In genomic region chr16:27816561-27816960, GRCh38 we compare ENCODE assay signal across 15 cellular contexts.
"Had no signal": no experiment of that assay in that cellular context is flagged by ENCODE, and none has a peak within 500 bp of the region (broad histone marks: within the 10 kb centered on the region; RNA-seq: fewer than 3 reads in every experiment).

No MANE protein-coding gene starts in this region.

- H3K27ac Mint-ChIP-seq: activated CD4-positive, alpha-beta memory T cell treated with anti-CD3 and anti-CD28 coated beads for 36 hours; activated naive CD8-positive, alpha-beta T cell treated with anti-CD3 and anti-CD28 coated beads, Interleukin-2, amount 10 ng/mL, durations not matched to agents 7 days and 5 days; activated T-cell treated with anti-CD3 and anti-CD28 coated beads, Interleukin-2, amount 50 U/mL, for 72 hours; effector memory CD8-positive, alpha-beta T cell; stimulated activated memory B cell treated with anti-CD40 and anti-IgM and Interleukin-4, amounts not matched to agents 10 μg/mL and 1 μg/mL and 100 μg/mL, for 72 hours; type B pancreatic cell had no signal

- H3K4me3 Mint-ChIP-seq: activated CD4-positive, alpha-beta memory T cell treated with anti-CD3 and anti-CD28 coated beads for 36 hours; activated naive CD8-positive, alpha-beta T cell treated with anti-CD3 and anti-CD28 coated beads, Interleukin-2, amount 10 ng/mL, durations not matched to agents 7 days and 5 days; activated T-cell treated with anti-CD3 and anti-CD28 coated beads, Interleukin-2, amount 50 U/mL, for 72 hours; effector memory CD8-positive, alpha-beta T cell; neural crest cell; stimulated activated memory B cell treated with anti-CD40 and anti-IgM and Interleukin-4, amounts not matched to agents 10 μg/mL and 1 μg/mL and 100 μg/mL, for 72 hours; type B pancreatic cell had no signal

- H3K36me3 Mint-ChIP-seq: activated CD4-positive, alpha-beta memory T cell treated with anti-CD3 and anti-CD28 coated beads for 36 hours; activated naive CD8-positive, alpha-beta T cell treated with anti-CD3 and anti-CD28 coated beads, Interleukin-2, amount 10 ng/mL, durations not matched to agents 7 days and 5 days; stimulated activated memory B cell treated with anti-CD40 and anti-IgM and Interleukin-4, amounts not matched to agents 10 μg/mL and 1 μg/mL and 100 μg/mL, for 72 hours; type B pancreatic cell had no signal

- H3K9me3 Mint-ChIP-seq: activated CD4-positive, alpha-beta memory T cell treated with anti-CD3 and anti-CD28 coated beads for 36 hours; activated naive CD8-positive, alpha-beta T cell treated with anti-CD3 and anti-CD28 coated beads, Interleukin-2, amount 10 ng/mL, durations not matched to agents 7 days and 5 days; activated T-cell treated with anti-CD3 and anti-CD28 coated beads, Interleukin-2, amount 50 U/mL, for 72 hours; effector memory CD8-positive, alpha-beta T cell; neural crest cell; type B pancreatic cell had no signal

- DNase-seq: activated CD4-positive, alpha-beta memory T cell treated with anti-CD3 and anti-CD28 coated beads for 36 hours; activated gamma-delta T cell treated with Interleukin-2 at 50 U/mL for 16 hours; activated naive CD8-positive, alpha-beta T cell treated with anti-CD3 and anti-CD28 coated beads, Interleukin-2, amount 10 ng/mL, durations not matched to agents 7 days and 5 days; activated T-cell treated with anti-CD3 and anti-CD28 coated beads, Interleukin-2, amount 50 U/mL, for 72 hours; cortex of kidney; effector memory CD8-positive, alpha-beta T cell; erythroblast; heart right ventricle; kidney; ovary; SHP77 treated with DMSO at 0.1 percent for 48 hours; SW 1271 had no signal

- H3K4me1 Mint-ChIP-seq: activated naive CD8-positive, alpha-beta T cell treated with anti-CD3 and anti-CD28 coated beads, Interleukin-2, amount 10 ng/mL, durations not matched to agents 7 days and 5 days; stimulated activated memory B cell treated with anti-CD40 and anti-IgM and Interleukin-4, amounts not matched to agents 10 μg/mL and 1 μg/mL and 100 μg/mL, for 72 hours had no signal
